Comparison of ENCODE assay signal across 21 cellular contexts in the genomic region with DNA sequence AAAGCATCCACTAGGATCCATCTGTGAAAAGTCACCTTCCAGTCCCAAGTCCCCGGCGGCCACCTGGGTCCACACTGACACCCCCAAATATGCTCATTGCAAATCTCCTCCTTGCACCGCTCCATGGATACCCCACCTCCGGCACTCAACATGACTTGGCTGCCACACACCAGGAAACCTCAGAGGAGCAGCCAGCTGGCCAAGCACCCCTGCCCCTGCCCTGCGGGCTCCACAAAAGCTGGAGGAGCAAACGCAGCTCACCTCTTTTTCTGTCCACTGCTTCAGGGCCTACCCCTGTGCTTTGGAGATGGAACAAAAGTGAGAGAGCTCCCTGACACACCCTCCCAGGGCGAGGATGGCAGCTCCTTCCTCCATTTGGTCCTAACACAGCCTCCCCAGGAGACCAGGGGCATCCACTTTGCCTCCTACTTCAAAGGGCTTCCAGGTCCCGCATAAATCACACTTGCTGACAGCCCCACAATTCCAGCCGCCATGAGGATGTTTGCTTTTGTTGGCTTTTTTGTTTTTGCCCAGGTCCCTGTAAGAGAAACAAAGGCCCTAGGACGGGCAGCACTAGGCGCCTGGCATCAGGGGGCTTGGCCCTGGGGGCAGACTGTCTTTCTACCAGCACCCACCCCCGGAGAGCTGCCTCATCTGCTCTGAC. TPM values are rescaled to one million over a fixed set of nuclear protein-coding genes. Genes with fewer than 3 reads are reported as not detected.
DNase-seq lines count a peak whose midpoint lies in the region; ATAC-seq and TF ChIP-seq lines count a peak whose summit lies in the region.
"Had no signal": no experiment of that assay in that cellular context is flagged by ENCODE, and none has a peak within 500 bp of the region (broad histone marks: within the 10 kb centered on the region; RNA-seq: fewer than 3 reads in every experiment).

No MANE protein-coding gene starts in this region.

- no peak for TF ChIP-seq POLR2A in esophagus squamous epithelium (IDR thresholded peaks at IDR 0.05)

- no peak overlapping the region for H3K4me3 Mint-ChIP-seq in osteocyte (ENCODE audit: unreplicated experiment)
- no peak overlapping the region for H3K4me3 Mint-ChIP-seq in GM23338
- H3K4me3 Mint-ChIP-seq: natural killer cell treated with Interleukin-12 subunit alpha and Interleukin-12 subunit beta and Interleukin-15 and Interleukin-18, amount 100 ng/mL, for 72 hours had no signal

- H4K20me1 ChIP-seq in GM23338 (replicated peaks; ENCODE audit: insufficient read depth) = peaks cover 6% of the 10 kb centered on the region; the same call in 1 of the 2 replicates

- no peak overlapping the region for H3K4me2 ChIP-seq in GM23338

- in situ Hi-C loops in GM13976 (cut with MboI; ENCODE audit: low sequenced_read_pairs, unreplicated experiment) = no loop called here

- H2AFZ ChIP-seq in GM23338 = no peak overlapping the region

- peak overlapping the region; percentile 82 for H3K27ac Mint-ChIP-seq in osteocyte (ENCODE audit: unreplicated experiment)
- no peak overlapping the region for H3K27ac Mint-ChIP-seq in GM23338
- H3K27ac Mint-ChIP-seq: natural killer cell treated with Interleukin-12 subunit alpha and Interleukin-12 subunit beta and Interleukin-15 and Interleukin-18, amount 100 ng/mL, for 72 hours had no signal

- H3K36me3 ChIP-seq in esophagus squamous epithelium = no peaks in the 10 kb centered on the region
- H3K36me3 ChIP-seq in GM23338 (ENCODE audit: insufficient read depth) = peaks cover 5% of the 10 kb centered on the region; the same call in 1 of the 2 replicates
- H3K36me3 ChIP-seq: brain microvascular endothelial cell, heart right ventricle, left lung, suprapubic skin had no signal

- 0 out of 2 replicates have a peak, but pooled peaks cover 3% of the 10 kb centered on the region for H3K9me2 ChIP-seq in GM23338 (ENCODE audit: insufficient read depth)

- H3K27me3 Mint-ChIP-seq in osteocyte (ENCODE audit: unreplicated experiment) (no peaks in the 10 kb centered on the region), GM23338 (ENCODE audit: insufficient read depth, low read depth, poor library complexity) (no peaks in the 10 kb centered on the region)
- H3K27me3 Mint-ChIP-seq: natural killer cell treated with Interleukin-12 subunit alpha and Interleukin-12 subunit beta and Interleukin-15 and Interleukin-18, amount 100 ng/mL, for 72 hours had no signal

- ATAC-seq in GM23338 (no peak; the same call in 2 of the 3 replicates), GM18519 (IDR thresholded peaks at IDR 0.05; ENCODE audit: low FRiP score, unreplicated experiment) (no peak), GM21576 (IDR thresholded peaks at IDR 0.05; ENCODE audit: unreplicated experiment) (no peak)
- ATAC-seq: heart right ventricle; left lung; natural killer cell treated with Interleukin-12 subunit alpha and Interleukin-12 subunit beta and Interleukin-15 and Interleukin-18, amount 100 ng/mL, for 72 hours had no signal

- DNase-seq in DMS153 treated with DMSO at 0.1 percent for 48 hours (lab: John Stamatoyannopoulos, UW; ENCODE audit: unreplicated experiment) = peak; percentile 57
- peak; percentile 44 for DNase-seq in NCI-H345 (lab: John Stamatoyannopoulos, UW)
- no peak for DNase-seq in esophagus squamous epithelium (lab: John Stamatoyannopoulos, UW)
- DNase-seq in osteocyte (ENCODE audit: extremely low spot score, unreplicated experiment) = no peak
- no peak for DNase-seq in GM23338 (ENCODE audit: low spot score)
- no peak for DNase-seq in GM13976 (ENCODE audit: low spot score)
- DNase-seq: activated CD4-positive, alpha-beta T cell treated with anti-CD3 and anti-CD28 coated beads, Interleukin-2, amount 50 U/mL, for 48 hours; activated gamma-delta T cell; activated T-cell treated with anti-CD3 and anti-CD28 coated beads for 4 hours; brain microvascular endothelial cell; DMS53; heart right ventricle; left lung; midbrain; NCI-H2029; NCI-H524 had no signal

- H3K9me3 Mint-ChIP-seq in osteocyte (ENCODE audit: unreplicated experiment) = peaks cover 18% of the 10 kb centered on the region
- H3K9me3 Mint-ChIP-seq in GM23338 = peaks cover 25% of the 10 kb centered on the region

- TF ChIP-seq CTCF in esophagus squamous epithelium (IDR thresholded peaks at IDR 0.05) (no peak), osteocyte (IDR thresholded peaks at IDR 0.05) (no peak), GM23338 (conservative IDR thresholded peaks at IDR 0.05; ENCODE audit: low read depth in 2 of 2) (no peak), GM13976 (IDR thresholded peaks at IDR 0.05; ENCODE audit: borderline replicate concordance, control extremely low read depth, extremely low read depth, insufficient read depth, missing control alignments) (no peak)

- H3K79me2 ChIP-seq in GM23338 (replicated peaks; ENCODE audit: insufficient read depth) = peaks cover 32% of the 10 kb centered on the region

- intact Hi-C loops in esophagus squamous epithelium (cut with DNase I) = no loop called here

- H3K36me3 Mint-ChIP-seq in osteocyte (ENCODE audit: unreplicated experiment) (peaks cover 17% of the 10 kb centered on the region), GM23338 (ENCODE audit: low read depth) (peaks cover 18% of the 10 kb centered on the region)

- no peaks in the 10 kb centered on the region for H3F3A ChIP-seq in GM23338 (replicated peaks; ENCODE audit: low read depth)

- H3K4me1 ChIP-seq in esophagus squamous epithelium = peaks cover 0 to 22% (median 8%) of the 10 kb centered on the region in 3 donors
- peaks cover 7% of the 10 kb centered on the region; the same call in 1 of the 2 replicates for H3K4me1 ChIP-seq in GM23338 (ENCODE audit: insufficient read depth)
- H3K4me1 ChIP-seq: heart right ventricle, left lung, suprapubic skin had no signal

- H3K4me3 ChIP-seq in esophagus squamous epithelium (no peak overlapping the region), GM23338 (no peak overlapping the region)
- H3K4me3 ChIP-seq: heart right ventricle, left lung, suprapubic skin had no signal

- H3K4me1 Mint-ChIP-seq in osteocyte (ENCODE audit: unreplicated experiment) = peaks cover 70% of the 10 kb centered on the region
- peaks cover 22% of the 10 kb centered on the region for H3K4me1 Mint-ChIP-seq in GM23338

- H3K9me3 ChIP-seq in esophagus squamous epithelium = peaks cover 0 to 22% (median 7%) of the 10 kb centered on the region in 3 donors

- peaks cover 0 to 5% (median 0%) of the 10 kb centered on the region in 4 donors for H3K27me3 ChIP-seq in esophagus squamous epithelium
- H3K27me3 ChIP-seq in GM23338 (ENCODE audit: insufficient read depth) = no peaks in the 10 kb centered on the region
- H3K27me3 ChIP-seq: brain microvascular endothelial cell, suprapubic skin had no signal

- WGBS in esophagus squamous epithelium, 2 donors = 72 to 74% methylated on average over 4 to 5 of the region's 12 CpGs

- H3K27ac ChIP-seq in esophagus squamous epithelium = peak overlapping the region; percentile 13 to 76 (median 70)
- H3K27ac ChIP-seq in GM23338 (ENCODE audit: low read depth) = no peak overlapping the region
- H3K27ac ChIP-seq: brain microvascular endothelial cell, heart right ventricle, left lung, RWPE1, suprapubic skin had no signal

RNA-seq across cellular contexts. Expression of a gene that starts 14.8 kb away (rescaled TPM):
- total RNA-seq in esophagus squamous epithelium (10 to 100 TPM in 1 of 4 donors, 1 to 10 TPM in 2, under 1 TPM in 1; 0.68 to 12.6 (median 3.7) TPM), osteocyte (43.0 and 48.2 TPM in 2 replicates)
- total RNA-seq in GM23338 (2014; rRNA removed; shearing (Covaris generic)) = 15.5 and 18.8 TPM in 2 replicates
- 6.0 and 8.1 TPM in 2 replicates for polyA plus RNA-seq in GM23338 (2016; fragmentation: Nextera tagmentation; extraction: Ambion mirVana)

Comparison
In these comparisons a context has a peak if more than half of its experiments do, and no peak if none do; other contexts are left out.
1. DNase-seq: peak in DMS153 treated with DMSO at 0.1 percent for 48 hours (single experiment) and NCI-H345 (single experiment); none in esophagus squamous epithelium (single experiment), osteocyte (single experiment), GM23338 (single experiment) and GM13976 (single experiment).